1 cellular context compared by ENCODE assay signal in the genomic region with DNA sequence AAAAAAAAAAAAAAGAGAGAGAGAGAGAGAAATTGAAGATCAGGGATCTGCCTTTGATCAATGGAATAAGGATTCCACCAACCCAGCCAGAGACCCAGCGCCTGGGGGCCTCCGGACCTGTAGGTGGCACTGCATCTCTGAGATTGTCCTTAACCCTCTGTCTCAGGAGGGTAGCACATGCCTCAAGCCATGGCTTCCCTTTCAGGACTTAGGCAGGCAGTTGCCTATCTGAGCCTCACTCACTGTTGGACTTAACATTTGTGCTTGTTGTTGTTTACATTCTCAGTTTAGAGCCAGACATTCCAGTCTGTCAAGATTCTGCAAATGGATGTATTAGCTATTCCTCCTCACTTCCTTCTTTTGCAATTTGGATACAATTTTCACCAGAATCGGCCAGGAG.
TF ChIP-seq lines count a peak whose summit lies in the region.

No MANE protein-coding gene starts in this region.

TF ChIP-seq in K562, 482 proteins besides CTCF, POLR2A, EP300 and RAD21 (continued from another document):
- TF ChIP-seq, protein P1, sequence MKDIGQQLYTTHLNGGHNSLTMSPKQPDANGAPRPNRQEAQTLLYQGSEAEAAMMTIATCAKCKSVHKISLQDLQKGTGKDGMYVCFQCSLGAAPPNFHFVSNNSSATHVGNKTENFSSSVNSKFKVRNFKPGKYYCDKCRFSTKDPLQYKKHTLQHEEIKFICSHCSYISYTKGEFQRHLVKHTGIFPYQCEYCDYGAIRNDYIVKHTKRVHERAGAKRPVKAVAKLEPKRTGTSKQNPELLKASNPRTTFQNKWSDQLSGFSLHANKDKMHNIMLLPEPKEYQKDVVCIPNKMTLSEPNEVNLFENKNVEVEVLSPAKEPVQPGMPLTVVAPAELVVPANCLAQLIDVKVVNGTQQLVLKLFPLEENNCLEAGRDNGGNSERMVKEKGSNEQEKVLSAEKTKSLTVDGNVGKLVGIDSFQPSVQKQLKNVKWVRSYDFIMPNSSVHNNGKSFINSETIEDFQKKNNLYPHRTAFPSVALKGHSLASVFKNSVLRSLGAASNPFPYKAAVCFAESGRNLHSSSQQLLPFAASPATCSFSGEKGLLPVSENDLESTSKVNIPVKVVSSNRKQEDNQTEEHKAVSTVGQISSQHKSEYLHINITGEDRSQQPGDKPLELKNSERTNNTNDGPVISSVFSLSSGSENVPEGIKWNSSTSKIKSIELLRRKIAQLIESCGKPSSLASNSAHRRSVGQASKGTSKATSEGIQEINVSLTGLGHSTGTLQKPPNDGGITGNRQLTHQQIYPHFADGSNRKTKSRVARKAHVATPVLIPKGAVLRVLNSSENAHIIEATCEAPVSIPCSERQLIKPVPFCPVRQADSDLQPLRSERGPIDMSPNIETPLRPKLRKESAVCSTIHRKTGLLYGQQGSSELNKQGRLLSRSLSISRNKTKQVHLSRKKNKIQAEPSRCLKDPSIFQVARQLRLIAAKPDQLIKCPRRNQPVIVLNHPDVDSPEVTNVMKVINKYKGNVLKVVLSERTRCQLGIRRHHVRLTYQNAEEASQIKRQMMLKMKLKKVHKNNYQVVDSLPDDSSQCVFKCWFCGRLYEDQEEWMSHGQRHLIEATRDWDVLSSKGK (CRISPR knock-in tag; IDR thresholded peaks at IDR 0.05), result no peak
- no peak for TF ChIP-seq NONO (IDR thresholded peaks at IDR 0.05; ENCODE audit: low read depth in 2 of 2, low read length in 1 of 2)
TF ChIP-seq in K562: peak in this region for 15.
